Comparison of ENCODE assay signal across 33 cellular contexts in genomic region chr4:97560009-97560408, GRCh38.
DNase-seq lines count a peak whose midpoint lies in the region; ATAC-seq, FAIRE-seq and TF ChIP-seq lines count a peak whose summit lies in the region.
"Had no signal": no experiment of that assay in that cellular context is flagged by ENCODE, and none has a peak within 500 bp of the region (broad histone marks: within the 10 kb centered on the region; RNA-seq: fewer than 3 reads in every experiment).

No MANE protein-coding gene starts in this region.

- no peak overlapping the region for H3K9ac ChIP-seq in HepG2 (ENCODE audit: insufficient read depth, low read depth, low read length)
- H3K9ac ChIP-seq: BLaER1; BLaER1 treated with 17β-estradiol and CSF1 and Interleukin-3, amounts not matched to agents 10 nM and 100 nM had no signal

- H3K4me1 ChIP-seq in cardiac muscle cell (ENCODE audit: low read depth) = peaks cover 9% of the 10 kb centered on the region
- H3K4me1 ChIP-seq in left ventricle myocardium inferior = peaks cover 3% of the 10 kb centered on the region
- no peaks in the 10 kb centered on the region for H3K4me1 ChIP-seq in HepG2 (ENCODE audit: insufficient read depth, low read length)
- no peaks in the 10 kb centered on the region for H3K4me1 ChIP-seq in right lobe of liver
- H3K4me1 ChIP-seq: A549; BE2C; BLaER1; BLaER1 treated with 17β-estradiol and CSF1 and Interleukin-3, amounts not matched to agents 10 nM and 100 nM; Caco-2 had no signal

- BruUV-seq in HepG2 (replicated peaks; lab: Mats Ljungman, UMichigan) = no TSS peak

- H3K4me2 ChIP-seq in HepG2 (ENCODE audit: low read depth, low read length) = no peak overlapping the region
- H3K4me2 ChIP-seq: A549; BLaER1; BLaER1 treated with 17β-estradiol and CSF1 and Interleukin-3, amounts not matched to agents 10 nM and 100 nM had no signal

- no peak for TF ChIP-seq EP300 in HepG2 (IDR thresholded peaks at IDR 0.05; ENCODE audit: low read depth in 2 of 2, low read length in 2 of 2)
- no peak for TF ChIP-seq EP300 in HepG2 (CRISPR knock-in tag; IDR thresholded peaks at IDR 0.05; ENCODE audit: borderline replicate concordance)

- no peaks in the 10 kb centered on the region for H4K20me1 ChIP-seq in HepG2 (ENCODE audit: insufficient read depth, low read length)
- H4K20me1 ChIP-seq: BLaER1; BLaER1 treated with 17β-estradiol and CSF1 and Interleukin-3, amounts not matched to agents 10 nM and 100 nM had no signal

- CTCF ChIA-PET in HepG2 (lab: Yijun Ruan, JAX; ENCODE audit: low intra/inter-chr PET ratio, low total read pairs) = no interaction called here

- TF ChIP-seq CTCF in cardiac muscle cell (IDR thresholded peaks at IDR 0.05; ENCODE audit: low read depth, low read length) (no peak), left ventricle myocardium inferior (IDR thresholded peaks at IDR 0.05; ENCODE audit: borderline replicate concordance) (no peak), HepG2 (CRISPR knock-in tag; IDR thresholded peaks at IDR 0.05) (no peak), right lobe of liver (IDR thresholded peaks at IDR 0.05) (no peak)

- H2AFZ ChIP-seq in HepG2 (ENCODE audit: low read length) = no peak overlapping the region

- no peak overlapping the region for H3K4me3 ChIP-seq in cardiac muscle cell
- no peak overlapping the region for H3K4me3 ChIP-seq in left ventricle myocardium inferior
- H3K4me3 ChIP-seq in HepG2 (replicated peaks in 1 of 3; ENCODE audit: insufficient read depth in 1 of 3, low read depth in 2 of 3, low read length in 3 of 3) = no peak overlapping the region
- no peak overlapping the region for H3K4me3 ChIP-seq in right lobe of liver
- H3K4me3 ChIP-seq: A549; BLaER1; BLaER1 treated with 17β-estradiol and CSF1 and Interleukin-3, amounts not matched to agents 10 nM and 100 nM had no signal

- no peaks in the 10 kb centered on the region for H3K36me3 ChIP-seq in cardiac muscle cell
- H3K36me3 ChIP-seq in left ventricle myocardium inferior = no peaks in the 10 kb centered on the region
- no peaks in the 10 kb centered on the region for H3K36me3 ChIP-seq in HepG2 (replicated peaks in 1 of 2; ENCODE audit: control insufficient read depth in 1 of 2, insufficient read depth in 2 of 2, low read length in 2 of 2)
- H3K36me3 ChIP-seq in right lobe of liver = no peaks in the 10 kb centered on the region
- H3K36me3 ChIP-seq: BE2C; BLaER1; BLaER1 treated with 17β-estradiol and CSF1 and Interleukin-3, amounts not matched to agents 10 nM and 100 nM had no signal

- in situ Hi-C loops in HepG2 (cut with HindIII; ENCODE audit: extremely low pct_ligation_motif_present, low pct_unique_long_range_greater_than_20kb) = no loop called here

- H3K9me3 ChIP-seq in cardiac muscle cell (ENCODE audit: low read depth) = no peaks in the 10 kb centered on the region
- H3K9me3 ChIP-seq in left ventricle myocardium inferior (replicated peaks) = peaks cover 23% of the 10 kb centered on the region
- H3K9me3 ChIP-seq in HepG2 (ENCODE audit: low read length) = peaks cover 17% of the 10 kb centered on the region
- H3K9me3 ChIP-seq in right lobe of liver = no peaks in the 10 kb centered on the region
- H3K9me3 ChIP-seq: A549, BE2C, BLaER1, Caco-2 had no signal

- H3K79me2 ChIP-seq in HepG2 (ENCODE audit: insufficient read depth, low read length) = no peaks in the 10 kb centered on the region

- TF ChIP-seq POLR2A in HepG2 (IDR thresholded peaks at IDR 0.05; ENCODE audit: insufficient read depth in 1 of 2, low read depth in 2 of 2, low read length in 2 of 2) (no peak), right lobe of liver (IDR thresholded peaks at IDR 0.05) (no peak)

- H3K27ac ChIP-seq in cardiac muscle cell (peak overlapping the region; percentile 62), left ventricle myocardium inferior (replicated peaks) (no peak overlapping the region), HepG2 (ENCODE audit: extremely low read length, insufficient read depth, low read length) (no peak overlapping the region), right lobe of liver (no peak overlapping the region)
- H3K27ac ChIP-seq: 22Rv1; A549; BLaER1; BLaER1 treated with 17β-estradiol and CSF1 and Interleukin-3, amounts not matched to agents 10 nM and 100 nM; C4-2B had no signal

- intact Hi-C loops in left ventricle myocardium inferior (cut with micrococcal nuclease) (no loop called here), HepG2 (cut with micrococcal nuclease; ENCODE audit: unreplicated experiment) (no loop called here), right lobe of liver (cut with DNase I) (no loop called here)

- H3K27me3 ChIP-seq in cardiac muscle cell (no peaks in the 10 kb centered on the region), left ventricle myocardium inferior (ENCODE audit: low read depth) (no peaks in the 10 kb centered on the region), HepG2 (ENCODE audit: control insufficient read depth in 1 of 2, insufficient read depth in 2 of 2, low read length in 2 of 2) (no peaks in the 10 kb centered on the region), right lobe of liver (no peaks in the 10 kb centered on the region)
- H3K27me3 ChIP-seq: BE2C; BLaER1; BLaER1 treated with 17β-estradiol and CSF1 and Interleukin-3, amounts not matched to agents 10 nM and 100 nM had no signal

- TF ChIP-seq RAD21 in HepG2 (CRISPR knock-in tag; IDR thresholded peaks at IDR 0.05) = no peak

- ATAC-seq in HepG2 = no peak
- no peak for ATAC-seq in right lobe of liver
- ATAC-seq: A549; CD8-positive, alpha-beta T cell had no signal

- DNase-seq in cardiac muscle cell (ENCODE audit: low read depth in 1 of 2, low spot score in 1 of 2) (no peak), left ventricle myocardium inferior (no peak), HepG2 (ENCODE audit: low spot score) (no peak), right lobe of liver (no peak), NCI-H226 (peak; percentile 2), HuH-7 (ENCODE audit: low spot score) (no peak)
- DNase-seq: 8988T; ACHN; AML-193; BE2C; C1 segment of cervical spinal cord; Caco-2; Calu3; CD4-positive, alpha-beta memory T cell; CD4-positive, alpha-beta T cell; CD4-positive, CD25-positive, alpha-beta regulatory T cell; CD8-positive, alpha-beta memory T cell; CD8-positive, alpha-beta T cell; COR-L47; DMS 273 treated with DMSO at 0.1 percent for 48 hours; DMS153; DMS53; DMS79; DMS79 treated with DMSO at 0.1 percent for 48 hours; DND-41; EL had no signal

- WGBS in HepG2 (ENCODE audit: low lambda C conversion rate) = 0% methylated on average over 2 of the region's 2 CpGs
- 65% methylated on average over 2 of the region's 2 CpGs for WGBS in right lobe of liver (ENCODE audit: insufficient coverage, low coverage, low lambda C conversion rate, missing lambda C conversion rate)

- FAIRE-seq in HepG2 (lab: Jason Lieb, UNC) = no peak
- FAIRE-seq: A204.1, A549, D721Med had no signal

- POLR2A ChIA-PET in HepG2 (lab: Yijun Ruan, JAX) = no interaction called here

TF ChIP-seq in HepG2, 621 proteins besides CTCF, POLR2A, EP300 and RAD21:
- TF ChIP-seq HIVEP1 (CRISPR knock-in tag; IDR thresholded peaks at IDR 0.05) (no peak), WIZ (CRISPR knock-in tag; IDR thresholded peaks at IDR 0.05) (no peak), ZBTB39 (CRISPR knock-in tag; IDR thresholded peaks at IDR 0.05) (no peak), ATF7 (IDR thresholded peaks at IDR 0.05) (peak; percentile 85), ATF7 (CRISPR knock-in tag; IDR thresholded peaks at IDR 0.05) (no peak), CREB1 (IDR thresholded peaks at IDR 0.05) (peak; percentile 54; the same call in 1 of the 2 replicates), CREB1 (CRISPR knock-in tag; IDR thresholded peaks at IDR 0.05) (no peak)
